In the genomic region with DNA sequence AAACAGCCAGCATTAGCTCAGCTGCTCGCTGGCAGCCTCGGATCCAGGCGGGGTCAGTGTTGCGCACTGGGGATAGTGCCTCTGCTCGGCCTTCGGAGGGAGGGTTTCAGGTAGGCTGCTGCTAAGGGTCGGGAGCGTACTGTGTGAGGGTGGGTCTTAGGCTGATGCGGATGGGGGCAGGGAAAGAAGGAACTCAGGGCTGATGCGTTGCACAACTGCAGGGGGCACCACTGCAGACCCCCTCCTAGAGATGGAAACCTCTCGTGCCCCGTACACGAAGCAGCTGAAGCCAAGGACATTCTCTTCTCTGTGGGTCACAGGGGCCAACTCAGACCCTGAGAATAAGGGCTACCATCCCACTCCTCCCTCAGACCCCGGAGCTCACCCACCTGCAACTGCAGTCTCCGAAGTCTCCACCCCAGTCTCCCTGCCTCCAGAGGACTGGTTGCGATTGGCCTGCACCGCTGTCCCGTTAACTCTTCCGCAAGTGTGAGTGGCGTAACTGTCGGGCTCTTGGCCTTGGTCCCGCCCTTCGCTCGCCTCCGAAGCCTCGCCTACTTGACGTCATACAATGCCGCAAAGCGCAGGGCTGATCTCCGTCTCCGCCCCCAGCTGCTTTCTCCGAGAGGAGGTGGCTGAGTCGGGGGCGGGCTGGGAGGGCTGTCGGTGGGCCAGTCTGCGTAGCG, we compare ENCODE assay signal across 8 cellular contexts. TPM values are rescaled to one million over a fixed set of nuclear protein-coding genes. Genes with fewer than 3 reads are reported as not detected.
DNase-seq lines count a peak whose midpoint lies in the region; ATAC-seq and TF ChIP-seq lines count a peak whose summit lies in the region.

A gene with protein sequence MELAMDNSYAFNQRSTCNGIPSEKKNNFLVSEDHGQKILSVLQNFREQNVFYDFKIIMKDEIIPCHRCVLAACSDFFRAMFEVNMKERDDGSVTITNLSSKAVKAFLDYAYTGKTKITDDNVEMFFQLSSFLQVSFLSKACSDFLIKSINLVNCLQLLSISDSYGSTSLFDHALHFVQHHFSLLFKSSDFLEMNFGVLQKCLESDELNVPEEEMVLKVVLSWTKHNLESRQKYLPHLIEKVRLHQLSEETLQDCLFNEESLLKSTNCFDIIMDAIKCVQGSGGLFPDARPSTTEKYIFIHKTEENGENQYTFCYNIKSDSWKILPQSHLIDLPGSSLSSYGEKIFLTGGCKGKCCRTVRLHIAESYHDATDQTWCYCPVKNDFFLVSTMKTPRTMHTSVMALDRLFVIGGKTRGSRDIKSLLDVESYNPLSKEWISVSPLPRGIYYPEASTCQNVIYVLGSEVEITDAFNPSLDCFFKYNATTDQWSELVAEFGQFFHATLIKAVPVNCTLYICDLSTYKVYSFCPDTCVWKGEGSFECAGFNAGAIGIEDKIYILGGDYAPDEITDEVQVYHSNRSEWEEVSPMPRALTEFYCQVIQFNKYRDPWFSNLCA (minus strand): TSS at position 425 of the 686 bp plus-strand sequence. CDS start 18,250 bp downstream, outside the sequence.

- no peak within 1 kb of the TSS for H2BK5ac ChIP-seq in mesenchymal stem cell (ENCODE audit: low read depth, low read length, poor library complexity, severe bottlenecking)

- no peaks in the 10 kb centered on the region for H3K9me3 ChIP-seq in HUES48 (ENCODE audit: control insufficient read depth, insufficient read depth, low read length)
- H3K9me3 ChIP-seq in endocrine pancreas (ENCODE audit: control insufficient read depth, low read length), result no peaks in the 10 kb centered on the region
- H3K9me3 ChIP-seq in mesenchymal stem cell (ENCODE audit: control insufficient read depth, low read length), result no peaks in the 10 kb centered on the region

- H3K4me1 ChIP-seq in HUES48 (ENCODE audit: control insufficient read depth, insufficient read depth, low read length), result peaks cover 3% of the 10 kb centered on the region
- H3K4me1 ChIP-seq in endocrine pancreas (ENCODE audit: control insufficient read depth, insufficient read depth, low read length), result peaks cover 33% of the 10 kb centered on the region
- H3K4me1 ChIP-seq in mesenchymal stem cell (ENCODE audit: control insufficient read depth, insufficient read depth, low read depth, low read length), result no peaks in the 10 kb centered on the region

- H3K9me3 Mint-ChIP-seq in Calu3 (ENCODE audit: low read depth, unreplicated experiment), result no peaks in the 10 kb centered on the region

- peak within 1 kb of the TSS; percentile 97 for H2AFZ ChIP-seq in mesenchymal stem cell (ENCODE audit: low read depth, low read length)

- peak; percentile 92 for ATAC-seq in GM21423 (IDR thresholded peaks at IDR 0.05; ENCODE audit: unreplicated experiment)

- H3K23ac ChIP-seq in mesenchymal stem cell (ENCODE audit: low read length in 2 of 2), result peak within 1 kb of the TSS in 1 of 2 experiments; percentile 97

- peak within 1 kb of the TSS; percentile 79 to 99 for H3K4ac ChIP-seq in mesenchymal stem cell (ENCODE audit: low read depth in 1 of 2, low read length in 2 of 2)

- CTCF ChIA-PET in Calu3 (lab: Charles Lee), result interaction anchor here (0.6 to 0.9 kb wide), 3 partner anchors 13 to 1346 kb away, joined by 3 to 4 read pairs (median 3); no protein-coding TSS in a partner anchor

- no peak for TF ChIP-seq CTCF in Calu3 (IDR thresholded peaks at IDR 0.05; ENCODE audit: unreplicated experiment)

- peaks cover 26% of the 10 kb centered on the region for H3K36me3 ChIP-seq in HUES48 (ENCODE audit: control insufficient read depth, insufficient read depth, low read length)
- no peaks in the 10 kb centered on the region for H3K36me3 ChIP-seq in endocrine pancreas (ENCODE audit: control insufficient read depth, insufficient read depth, low read length)
- peaks cover 0 to 24% of the 10 kb centered on the region in 2 experiments for H3K36me3 ChIP-seq in mesenchymal stem cell (ENCODE audit: control insufficient read depth in 1 of 2, insufficient read depth in 2 of 2, low read depth in 1 of 2, low read length in 2 of 2)

- peak within 1 kb of the TSS; percentile 97 to 100 for H3K18ac ChIP-seq in mesenchymal stem cell (ENCODE audit: low read depth in 1 of 2, low read length in 2 of 2)

- under 1% methylated on average over 36 of the region's 37 CpGs for WGBS in mesenchymal stem cell

- no peaks in the 10 kb centered on the region for H3K27me3 ChIP-seq in HUES48 (ENCODE audit: control insufficient read depth, insufficient read depth, low read length)
- no peaks in the 10 kb centered on the region for H3K27me3 ChIP-seq in endocrine pancreas (ENCODE audit: control insufficient read depth, insufficient read depth, low read length)
- H3K27me3 ChIP-seq in mesenchymal stem cell (ENCODE audit: control insufficient read depth in 1 of 2, insufficient read depth in 1 of 2, low read length in 2 of 2), result no peaks in the 10 kb centered on the region

- peaks cover 17% of the 10 kb centered on the region for H3K4me1 Mint-ChIP-seq in Calu3 (ENCODE audit: low read depth, unreplicated experiment)

- H3K36me3 Mint-ChIP-seq in Calu3 (ENCODE audit: insufficient read depth, unreplicated experiment), result peaks cover 24% of the 10 kb centered on the region

- no TSS peak for BruUV-seq in Calu3 (replicated peaks; lab: Mats Ljungman, UMichigan)

- H3K9ac ChIP-seq in HUES48 (ENCODE audit: low read depth, low read length) (peak within 1 kb of the TSS; percentile 98), endocrine pancreas (ENCODE audit: control insufficient read depth, insufficient read depth, low read length) (peak within 1 kb of the TSS; percentile 99), mesenchymal stem cell (ENCODE audit: low read length) (peak within 1 kb of the TSS; percentile 100)

- H3K27me3 Mint-ChIP-seq in Calu3 (ENCODE audit: unreplicated experiment), result no peaks in the 10 kb centered on the region

- peak within 1 kb of the TSS; percentile 86 for H3K4me3 Mint-ChIP-seq in Calu3 (ENCODE audit: low read depth, unreplicated experiment)

- H3K4me3 ChIP-seq in HUES48 (ENCODE audit: low read depth, low read length) (peak within 1 kb of the TSS; percentile 98), endocrine pancreas (ENCODE audit: control insufficient read depth, insufficient read depth, low read length) (peak within 1 kb of the TSS; percentile 100), mesenchymal stem cell (ENCODE audit: insufficient read depth in 1 of 2, low read depth in 1 of 2, low read length in 2 of 2) (peak within 1 kb of the TSS; percentile 99 to 100)

- H2BK15ac ChIP-seq in mesenchymal stem cell (ENCODE audit: low read depth, poor library complexity, severe bottlenecking), result peak within 1 kb of the TSS; percentile 55

- intact Hi-C loops in Calu3 (cut with micrococcal nuclease; ENCODE audit: unreplicated experiment), result loop anchor here (5.0 to 10.0 kb wide), 2 partner anchors 55 to 142 kb away; a partner anchor contains a TSS

- H3K27ac Mint-ChIP-seq in Calu3 (ENCODE audit: unreplicated experiment), result peak within 1 kb of the TSS; percentile 84

- no peak within 1 kb of the TSS for H2BK12ac ChIP-seq in mesenchymal stem cell (ENCODE audit: low read length in 2 of 2)

- H3K79me1 ChIP-seq in mesenchymal stem cell (replicated peaks; ENCODE audit: low read length, poor library complexity, severe bottlenecking), result peaks cover 12% of the 10 kb centered on the region

- H3K14ac ChIP-seq in mesenchymal stem cell (ENCODE audit: low read length in 2 of 2), result peak within 1 kb of the TSS in 1 of 2 experiments; percentile 100

- DNase-seq in Calu3 (peak; percentile 93), NOMO-1 treated with dmso at 0.1 percent for 144 hours (lab: John Stamatoyannopoulos, UW; ENCODE audit: unreplicated experiment) (peak; percentile 98), mesenchymal stem cell (peak; percentile 99)
- DNase-seq in activated CD8-positive, alpha-beta memory T cell treated with anti-CD3 and anti-CD28 coated beads, Interleukin-2, amount 50 U/mL, for 1 hour (ENCODE audit: extremely low read depth), result peak; percentile 98
- peak; percentile 95 for DNase-seq in stimulated activated CD8-positive, alpha-beta memory T cell treated with anti-CD3 and anti-CD28 coated beads, Interleukin-12 subunit alpha, Interleukin-12 subunit beta, amount 100 ng/mL, for 24 hours (ENCODE audit: extremely low read depth)

- H4K8ac ChIP-seq in mesenchymal stem cell (ENCODE audit: low read length), result peak within 1 kb of the TSS; percentile 87

- peak within 1 kb of the TSS; percentile 83 for H4K91ac ChIP-seq in mesenchymal stem cell (ENCODE audit: low read length)

- peak within 1 kb of the TSS; percentile 81 for H3K4me2 ChIP-seq in mesenchymal stem cell (ENCODE audit: low read length, poor library complexity, severe bottlenecking)

- peak within 1 kb of the TSS; percentile 29 for H2BK120ac ChIP-seq in mesenchymal stem cell (ENCODE audit: low read depth, low read length)

- H3K27ac ChIP-seq in HUES48 (ENCODE audit: low read depth, low read length), result peak within 1 kb of the TSS; percentile 96
- H3K27ac ChIP-seq in mesenchymal stem cell (ENCODE audit: low read length, poor library complexity, severe bottlenecking), result peak within 1 kb of the TSS; percentile 93

- H2AK5ac ChIP-seq in mesenchymal stem cell (ENCODE audit: low read length, severe bottlenecking), result no peak within 1 kb of the TSS

RNA-seq across cellular contexts. Expression of the gene that starts here (rescaled TPM):
- total RNA-seq in Calu3 (2022), result 5.0 and 7.1 TPM in 2 replicates
- polyA plus RNA-seq in mesenchymal stem cell (2013, experiment 1 of 2), result 3.2 TPM
- 3.3 TPM for polyA plus RNA-seq in mesenchymal stem cell (2013, experiment 2 of 2)

Comparison
In these comparisons a context has a peak if more than half of its experiments do, and no peak if none do; other contexts are left out.
1. Peak in every context shown above with its lines: DNase-seq, ATAC-seq, H3K4me3 ChIP-seq and H3K27ac ChIP-seq.